Comparison of ENCODE assay signal across 8 cellular contexts in genomic region chr16:68074850-68075249, GRCh38.
DNase-seq lines count a peak whose midpoint lies in the region; ATAC-seq lines count a peak whose summit lies in the region.

No MANE protein-coding gene starts in this region.

- H4K20me1 ChIP-seq in BLaER1 = peaks cover 67% of the 10 kb centered on the region

- H3K9me3 ChIP-seq in BLaER1 (no peaks in the 10 kb centered on the region), HAP-1 (no peaks in the 10 kb centered on the region)

- H3K27me3 ChIP-seq in BLaER1 = peaks cover 5% of the 10 kb centered on the region; the same call in 1 of the 2 replicates
- no peaks in the 10 kb centered on the region for H3K27me3 ChIP-seq in HAP-1 (ENCODE audit: low read depth)

- no peak overlapping the region for H3K9ac ChIP-seq in BLaER1

- in situ Hi-C loops in HAP-1 (cut with MboI; ENCODE audit: low sequenced_read_pairs) = no loop called here

- peak overlapping the region; percentile 87 for H3K4me2 ChIP-seq in BLaER1

- H3K36me3 ChIP-seq in BLaER1 = peaks cover 60% of the 10 kb centered on the region
- H3K36me3 ChIP-seq in HAP-1 (replicated peaks) = peaks cover 58% of the 10 kb centered on the region

- H3K4me3 ChIP-seq in BLaER1 (peak overlapping the region; percentile 37), HAP-1 (no peak overlapping the region)

- H3K4me1 ChIP-seq in BLaER1 = peaks cover 99% of the 10 kb centered on the region
- H3K4me1 ChIP-seq in HAP-1 = no peaks in the 10 kb centered on the region

- ATAC-seq in GM19397 (IDR thresholded peaks at IDR 0.05; ENCODE audit: unreplicated experiment) = peak; percentile 81
- ATAC-seq in HG03457 (IDR thresholded peaks at IDR 0.05; ENCODE audit: unreplicated experiment) = peak; percentile 44
- no peak for ATAC-seq in HG03025 (IDR thresholded peaks at IDR 0.05; ENCODE audit: low FRiP score, unreplicated experiment)

- peak overlapping the region; percentile 80 for H3K27ac ChIP-seq in BLaER1

- DNase-seq in activated CD8-positive, alpha-beta memory T cell treated with anti-CD3 and anti-CD28 coated beads for 4 hours (ENCODE audit: low read depth in 2 of 2) = peak; percentile 37 to 39
- DNase-seq in stimulated activated CD8-positive, alpha-beta memory T cell treated with anti-CD3 and anti-CD28 coated beads, Interleukin-15, amount 100 ng/mL, for 48 hours (ENCODE audit: low read depth in 2 of 2) = peak; percentile 53 to 73
- no peak for DNase-seq in kidney glomerular epithelial cell (lab: John Stamatoyannopoulos, UW)
- DNase-seq in HAP-1 (ENCODE audit: low spot score in 2 of 2) = no peak

Comparison
In these comparisons a context has a peak if more than half of its experiments do, and no peak if none do; other contexts are left out.
1. DNase-seq: peak in activated CD8-positive, alpha-beta memory T cell treated with anti-CD3 and anti-CD28 coated beads for 4 hours (2 of 2) and stimulated activated CD8-positive, alpha-beta memory T cell treated with anti-CD3 and anti-CD28 coated beads, Interleukin-15, amount 100 ng/mL, for 48 hours (2 of 2); none in kidney glomerular epithelial cell (single experiment) and HAP-1 (0 of 2).